18 cellular contexts compared by ENCODE assay signal in genomic region chr3:12583280-12583679, GRCh38. TPM values are rescaled to one million over a fixed set of nuclear protein-coding genes. Genes with fewer than 3 reads are reported as not detected.
A peak's percentile ranks its signal among the peaks of the same experiment; 100 is the strongest.
DNase-seq lines count a peak whose midpoint lies in the region; ATAC-seq and TF ChIP-seq lines count a peak whose summit lies in the region.
"Had no signal": no experiment of that assay in that cellular context is flagged by ENCODE, and none has a peak within 500 bp of the region (broad histone marks: within the 10 kb centered on the region; RNA-seq: fewer than 3 reads in every experiment).

No MANE protein-coding gene starts in this region.

- CTCF ChIA-PET in MCF 10A (lab: Yijun Ruan, JAX) (interaction anchor here (0.6 to 0.9 kb wide), 2 partner anchors 10 to 977 kb away, joined by 3 read pairs; no protein-coding TSS in a partner anchor), mammary epithelial cell (lab: Charles Lee; ENCODE audit: low non-redundant PET) (no interaction called here), WTC11 (lab: Charles Lee) (interaction anchor here (1.8 kb wide), 1 partner anchor 18 kb away, joined by 3 read pairs; no protein-coding TSS in a partner anchor)

- POLR2A ChIA-PET in MCF 10A (lab: Yijun Ruan, JAX): interaction anchor here (3.3 kb wide), 1 partner anchor 79 kb away, joined by 12 read pairs; no protein-coding TSS in a partner anchor
- POLR2A ChIA-PET in WTC11 (lab: Charles Lee): no interaction called here

- H3K27me3 Mint-ChIP-seq in MCF 10A (ENCODE audit: insufficient read depth, unreplicated experiment): no peaks in the 10 kb centered on the region
- no peaks in the 10 kb centered on the region for H3K27me3 Mint-ChIP-seq in WTC11 (ENCODE audit: low read depth)
- H3K27me3 Mint-ChIP-seq: CD8-positive, alpha-beta memory T cell; IgD-negative memory B cell had no signal

- H2AFZ ChIP-seq in mammary epithelial cell (ENCODE audit: low read depth, low read length): no peak overlapping the region
- H2AFZ ChIP-seq: GM23248 had no signal

- H3K9me3 ChIP-seq in breast epithelium: no peaks in the 10 kb centered on the region
- no peaks in the 10 kb centered on the region for H3K9me3 ChIP-seq in mammary epithelial cell (replicated peaks; ENCODE audit: insufficient read depth, low read length)
- H3K9me3 ChIP-seq: BLaER1, Caco-2, HAP-1 had no signal

- TF ChIP-seq POLR2A in breast epithelium (IDR thresholded peaks at IDR 0.05): no peak

- H3K4me1 ChIP-seq in breast epithelium (no peaks in the 10 kb centered on the region), mammary epithelial cell (ENCODE audit: insufficient read depth, low read length) (no peaks in the 10 kb centered on the region)
- H3K4me1 ChIP-seq: Caco-2, HAP-1 had no signal

- dilution Hi-C loops in mammary epithelial cell (cut with HindIII; ENCODE audit: low sequenced_read_pairs): no loop called here

- H3K4me3 ChIP-seq in breast epithelium: no peak overlapping the region
- H3K4me3 ChIP-seq in mammary epithelial cell (replicated peaks in 1 of 3; ENCODE audit: insufficient read depth in 1 of 3, low read depth in 2 of 3, low read length in 3 of 3): no peak overlapping the region
- H3K4me3 ChIP-seq: BLaER1, GM23248, HAP-1 had no signal

- H3K27ac ChIP-seq in breast epithelium: no peak overlapping the region
- H3K27ac ChIP-seq in mammary epithelial cell (ENCODE audit: insufficient read depth, low read depth, low read length): no peak overlapping the region
- H3K27ac ChIP-seq: 22Rv1, BLaER1, GM23248 had no signal

- H3K4me3 Mint-ChIP-seq in MCF 10A (ENCODE audit: unreplicated experiment) (no peak overlapping the region), WTC11 (no peak overlapping the region)
- H3K4me3 Mint-ChIP-seq: CD8-positive, alpha-beta memory T cell; IgD-negative memory B cell had no signal

- H3K79me2 ChIP-seq in mammary epithelial cell (ENCODE audit: insufficient read depth, low read length): peaks cover 10% of the 10 kb centered on the region

- no peaks in the 10 kb centered on the region for H3K9me3 Mint-ChIP-seq in MCF 10A (ENCODE audit: unreplicated experiment)
- no peaks in the 10 kb centered on the region for H3K9me3 Mint-ChIP-seq in WTC11
- H3K9me3 Mint-ChIP-seq: CD8-positive, alpha-beta memory T cell; IgD-negative memory B cell had no signal

- TSS peak; percentile 17 for BruUV-seq in MCF 10A (replicated peaks; lab: Mats Ljungman, UMichigan)
- TSS peak; percentile 19 for BruUV-seq in mammary epithelial cell (replicated peaks; lab: Mats Ljungman, UMichigan)

- H3K9ac ChIP-seq in mammary epithelial cell (ENCODE audit: insufficient read depth, low read length): no peak overlapping the region
- H3K9ac ChIP-seq: BLaER1, GM23248 had no signal

- TF ChIP-seq CTCF in MCF 10A (IDR thresholded peaks at IDR 0.05; ENCODE audit: unreplicated experiment) (no peak), breast epithelium (IDR thresholded peaks at IDR 0.05) (no peak), mammary epithelial cell (conservative IDR thresholded peaks at IDR 0.05 in 1 of 2, IDR thresholded peaks at IDR 0.05 in 1 of 2; ENCODE audit: extremely low read depth in 1 of 2, insufficient read depth in 1 of 2, low read depth in 1 of 2, low read length in 2 of 2) (no peak), WTC11 (IDR thresholded peaks at IDR 0.05) (no peak)

- intact Hi-C loops in MCF 10A (cut with micrococcal nuclease) (no loop called here), breast epithelium (cut with DNase I; ENCODE audit: low total_unique reads) (loop anchor here (10.0 kb wide), 1 partner anchor 738 kb away; the partner anchor contains the start of gene TAMM41), mammary epithelial cell (cut with micrococcal nuclease) (no loop called here)

- H4K20me1 ChIP-seq in mammary epithelial cell (ENCODE audit: insufficient read depth, low read length): no peaks in the 10 kb centered on the region

- H3K4me2 ChIP-seq in mammary epithelial cell (ENCODE audit: insufficient read depth, low read depth, low read length): no peak overlapping the region
- H3K4me2 ChIP-seq: BLaER1 had no signal

- H3K36me3 ChIP-seq in breast epithelium: peaks cover 40% of the 10 kb centered on the region
- H3K36me3 ChIP-seq in mammary epithelial cell (ENCODE audit: insufficient read depth, low read length): peaks cover 38% of the 10 kb centered on the region

- in situ Hi-C loops in mammary epithelial cell (cut with MboI; ENCODE audit: low sequenced_read_pairs in 2 of 2): no loop called here

- H3K36me3 Mint-ChIP-seq in MCF 10A (ENCODE audit: insufficient read depth, unreplicated experiment) (peaks cover 98% of the 10 kb centered on the region), WTC11 (peaks cover 61% of the 10 kb centered on the region)

- ATAC-seq in left lobe of liver (peak; percentile 66), WTC11 (no peak), GM21529 (IDR thresholded peaks at IDR 0.05; ENCODE audit: unreplicated experiment) (no peak)

- H3K27ac Mint-ChIP-seq in MCF 10A (ENCODE audit: low read depth, unreplicated experiment) (no peak overlapping the region), WTC11 (no peak overlapping the region)

- no peaks in the 10 kb centered on the region for H3K27me3 ChIP-seq in breast epithelium
- no peaks in the 10 kb centered on the region for H3K27me3 ChIP-seq in mammary epithelial cell (ENCODE audit: insufficient read depth, low read length)
- H3K27me3 ChIP-seq: BLaER1 had no signal

- H3K4me1 Mint-ChIP-seq in MCF 10A (ENCODE audit: insufficient read depth, unreplicated experiment) (no peaks in the 10 kb centered on the region), WTC11 (0 out of 2 replicates have a peak, but pooled peaks cover 3% of the 10 kb centered on the region)

- DNase-seq in MCF 10A (ENCODE audit: unreplicated experiment): no peak
- DNase-seq in breast epithelium (ENCODE audit: low spot score in 2 of 2): no peak
- DNase-seq in mammary epithelial cell: no peak
- DNase-seq in left lobe of liver (ENCODE audit: low spot score): no peak
- DNase-seq in renal cortical epithelial cell (ENCODE audit: low read depth): peak; percentile 26
- DNase-seq in activated CD4-positive, alpha-beta T cell treated with anti-CD3 and anti-CD28 coated beads for 4 hours: no peak
- no peak for DNase-seq in WTC11 (ENCODE audit: low spot score)
- DNase-seq: AML-193; Caco-2; CD8-positive, alpha-beta memory T cell; DMS53; GF-D8; GM23248 had no signal

TF ChIP-seq in WTC11, 78 proteins besides CTCF, POLR2A, EP300 and RAD21 (continues in another document):
- TF ChIP-seq EMX1 (CRISPR knock-in tag; IDR thresholded peaks at IDR 0.05): no peak
- TF ChIP-seq ZBTB43 (CRISPR knock-in tag; IDR thresholded peaks at IDR 0.05): no peak
- TF ChIP-seq ATF1 (CRISPR knock-in tag; IDR thresholded peaks at IDR 0.05): no peak
- TF ChIP-seq RORB (CRISPR knock-in tag; IDR thresholded peaks at IDR 0.05): no peak
- TF ChIP-seq MXD4 (CRISPR knock-in tag; IDR thresholded peaks at IDR 0.05; ENCODE audit: borderline replicate concordance): no peak
- TF ChIP-seq CREM (CRISPR knock-in tag; IDR thresholded peaks at IDR 0.05): no peak
- TF ChIP-seq, protein P1, sequence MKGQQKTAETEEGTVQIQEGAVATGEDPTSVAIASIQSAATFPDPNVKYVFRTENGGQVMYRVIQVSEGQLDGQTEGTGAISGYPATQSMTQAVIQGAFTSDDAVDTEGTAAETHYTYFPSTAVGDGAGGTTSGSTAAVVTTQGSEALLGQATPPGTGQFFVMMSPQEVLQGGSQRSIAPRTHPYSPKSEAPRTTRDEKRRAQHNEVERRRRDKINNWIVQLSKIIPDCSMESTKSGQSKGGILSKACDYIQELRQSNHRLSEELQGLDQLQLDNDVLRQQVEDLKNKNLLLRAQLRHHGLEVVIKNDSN (CRISPR knock-in tag; IDR thresholded peaks at IDR 0.05): no peak
- TF ChIP-seq MYBL2 (CRISPR knock-in tag; IDR thresholded peaks at IDR 0.05): no peak
- TF ChIP-seq, protein P2, sequence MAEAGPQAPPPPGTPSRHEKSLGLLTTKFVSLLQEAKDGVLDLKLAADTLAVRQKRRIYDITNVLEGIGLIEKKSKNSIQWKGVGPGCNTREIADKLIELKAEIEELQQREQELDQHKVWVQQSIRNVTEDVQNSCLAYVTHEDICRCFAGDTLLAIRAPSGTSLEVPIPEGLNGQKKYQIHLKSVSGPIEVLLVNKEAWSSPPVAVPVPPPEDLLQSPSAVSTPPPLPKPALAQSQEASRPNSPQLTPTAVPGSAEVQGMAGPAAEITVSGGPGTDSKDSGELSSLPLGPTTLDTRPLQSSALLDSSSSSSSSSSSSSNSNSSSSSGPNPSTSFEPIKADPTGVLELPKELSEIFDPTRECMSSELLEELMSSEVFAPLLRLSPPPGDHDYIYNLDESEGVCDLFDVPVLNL (CRISPR knock-in tag; IDR thresholded peaks at IDR 0.05; ENCODE audit: borderline replicate concordance, low read depth): no peak
- TF ChIP-seq FOXJ3 (CRISPR knock-in tag; IDR thresholded peaks at IDR 0.05; ENCODE audit: borderline replicate concordance): no peak
- TF ChIP-seq, protein P3, sequence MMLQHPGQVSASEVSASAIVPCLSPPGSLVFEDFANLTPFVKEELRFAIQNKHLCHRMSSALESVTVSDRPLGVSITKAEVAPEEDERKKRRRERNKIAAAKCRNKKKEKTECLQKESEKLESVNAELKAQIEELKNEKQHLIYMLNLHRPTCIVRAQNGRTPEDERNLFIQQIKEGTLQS (CRISPR knock-in tag; conservative IDR thresholded peaks at IDR 0.05): no peak
- no peak for TF ChIP-seq ZNF263 (CRISPR knock-in tag; IDR thresholded peaks at IDR 0.05; ENCODE audit: low read depth)

RNA-seq across cellular contexts. Expression of gene MKRN2, which starts 26.4 kb away (rescaled TPM):
- total RNA-seq in MCF 10A (2022): 22.0 and 25.6 TPM in 2 replicates
- total RNA-seq in breast epithelium: 10 to 100 TPM; 34.7 to 37.3 (median 36.1) TPM
- 10 to 100 TPM; 26.3 to 35.0 TPM for total RNA-seq in mammary epithelial cell
- 25.1 TPM for polyA plus RNA-seq in mammary epithelial cell
- 51.8 TPM for polyA minus RNA-seq in mammary epithelial cell
- 11.3 TPM for total RNA-seq in left lobe of liver
- 37.7 and 38.9 TPM in 2 replicates for total RNA-seq in renal cortical epithelial cell
- total RNA-seq in WTC11 (2021): 18.2 to 20.6 TPM (median 19.6 TPM) in 3 replicates

RNA-seq across cellular contexts. Expression of gene MKRN2OS, which starts 38.0 kb away (rescaled TPM):
- total RNA-seq in MCF 10A (2022) (0.37 and 0.47 TPM in 2 replicates), breast epithelium (1 to 10 TPM in 2 of 3 donors, not detected in 1; 1.0 to 3.6 TPM), mammary epithelial cell (1 to 10 TPM; 2.3 to 2.7 TPM), left lobe of liver (not detected), renal cortical epithelial cell (1.8 and 2.8 TPM in 2 replicates), WTC11 (2021) (0.48 to 0.87 TPM in 2 of 3 replicates, not detected in the other)
- polyA plus RNA-seq in mammary epithelial cell: 5.3 TPM
- polyA minus RNA-seq in mammary epithelial cell: 4.4 TPM
- total RNA-seq: CD8-positive, alpha-beta memory T cell; GM23248 had no signal
- polyA plus RNA-seq: CD8-positive, alpha-beta memory T cell; GM23248; IgD-negative memory B cell had no signal
